ENCODE assay signal across 11 cellular contexts in genomic region chr16:81266680-81267095, GRCh38. TPM values are rescaled to one million over a fixed set of nuclear protein-coding genes. Genes with fewer than 3 reads are reported as not detected.
DNase-seq lines count a peak whose midpoint lies in the region; ATAC-seq and TF ChIP-seq lines count a peak whose summit lies in the region.
"Had no signal": no experiment of that assay in that cellular context is flagged by ENCODE, and none has a peak within 500 bp of the region (broad histone marks: within the 10 kb centered on the region; RNA-seq: fewer than 3 reads in every experiment).

No MANE protein-coding gene starts in this region.

- peak overlapping the region; percentile 34 for H3K27ac Mint-ChIP-seq in activated CD4-positive, alpha-beta T cell treated with anti-CD3 and anti-CD28 coated beads, Interleukin-2, amount 10 ng/mL, durations not matched to agents 24 days and 14 days
- H3K27ac Mint-ChIP-seq: stimulated activated naive CD8-positive, alpha-beta T cell treated with anti-CD3 and anti-CD28 coated beads, Interleukin-15, Interleukin-2, amounts not matched to agents 100 ng/mL and 50 ng/mL, for 24 hours had no signal

- H3K4me1 Mint-ChIP-seq in activated CD4-positive, alpha-beta T cell treated with anti-CD3 and anti-CD28 coated beads, Interleukin-2, amount 10 ng/mL, durations not matched to agents 24 days and 14 days: peaks cover 9% of the 10 kb centered on the region

- intact Hi-C loops in activated CD4-positive, alpha-beta T cell treated with anti-CD3 and anti-CD28 coated beads, Interleukin-2, amount 10 ng/mL, durations not matched to agents 24 days and 14 days (cut with micrococcal nuclease): no loop called here
- intact Hi-C loops in sigmoid colon (cut with DNase I): no loop called here

- peak overlapping the region in 3 of 4 donors; percentile 76 to 78 (median 77) for H3K27ac ChIP-seq in sigmoid colon

- DNase-seq in activated CD4-positive, alpha-beta T cell treated with anti-CD3 and anti-CD28 coated beads, Interleukin-2, amount 10 ng/mL, durations not matched to agents 24 days and 14 days: peak; percentile 70
- no peak for DNase-seq in activated CD4-positive, alpha-beta T cell treated with anti-CD3 and anti-CD28 coated beads, Interleukin-2, amount 50 U/mL, for 1 hour
- DNase-seq in NCI-H146 treated with DMSO at 0.1 percent for 48 hours (lab: John Stamatoyannopoulos, UW; ENCODE audit: unreplicated experiment) (peak; percentile 5), amniotic epithelial cell (ENCODE audit: low read depth) (peak; percentile 43), sigmoid colon (no peak), islet precursor cell (no peak)
- DNase-seq: NCI-H2081 treated with DMSO at 0.1 percent for 48 hours had no signal

- no peak for TF ChIP-seq CTCF in sigmoid colon (IDR thresholded peaks at IDR 0.05)

- no peak for TF ChIP-seq POLR2A in sigmoid colon (IDR thresholded peaks at IDR 0.05)

- H3K36me3 ChIP-seq in sigmoid colon: no peaks in the 10 kb centered on the region

- H3K9me3 Mint-ChIP-seq in activated CD4-positive, alpha-beta T cell treated with anti-CD3 and anti-CD28 coated beads, Interleukin-2, amount 10 ng/mL, durations not matched to agents 24 days and 14 days: peaks cover 8% of the 10 kb centered on the region

- H3K4me3 Mint-ChIP-seq in activated CD4-positive, alpha-beta T cell treated with anti-CD3 and anti-CD28 coated beads, Interleukin-2, amount 10 ng/mL, durations not matched to agents 24 days and 14 days: peak overlapping the region; percentile 30
- H3K4me3 Mint-ChIP-seq: stimulated activated naive CD8-positive, alpha-beta T cell treated with anti-CD3 and anti-CD28 coated beads, Interleukin-15, Interleukin-2, amounts not matched to agents 100 ng/mL and 50 ng/mL, for 24 hours had no signal

- no peak overlapping the region for H3K4me3 ChIP-seq in sigmoid colon

- peaks cover 0 to 46% (median 35%) of the 10 kb centered on the region in 4 donors for H3K4me1 ChIP-seq in sigmoid colon

- H3K36me3 Mint-ChIP-seq in activated CD4-positive, alpha-beta T cell treated with anti-CD3 and anti-CD28 coated beads, Interleukin-2, amount 10 ng/mL, durations not matched to agents 24 days and 14 days (ENCODE audit: low read depth): no peaks in the 10 kb centered on the region

- ATAC-seq in HG02852 (IDR thresholded peaks at IDR 0.05; ENCODE audit: unreplicated experiment) (no peak), HG03159 (IDR thresholded peaks at IDR 0.05; ENCODE audit: unreplicated experiment) (no peak)

- peaks cover 4% of the 10 kb centered on the region for H3K27me3 Mint-ChIP-seq in activated CD4-positive, alpha-beta T cell treated with anti-CD3 and anti-CD28 coated beads, Interleukin-2, amount 10 ng/mL, durations not matched to agents 24 days and 14 days

- TF ChIP-seq EP300 in sigmoid colon (IDR thresholded peaks at IDR 0.05): no peak

- H3K27me3 ChIP-seq in sigmoid colon: no peaks in the 10 kb centered on the region

- 8 to 36% methylated on average over 7 of the region's 7 CpGs for WGBS in sigmoid colon, 2 donors

- H3K9me3 ChIP-seq in sigmoid colon: no peaks in the 10 kb centered on the region

RNA-seq across cellular contexts. Expression of gene BCO1, which starts 28.2 kb away (rescaled TPM):
- not detected in 2 replicates for total RNA-seq in activated CD4-positive, alpha-beta T cell treated with anti-CD3 and anti-CD28 coated beads, Interleukin-2, amount 10 ng/mL, durations not matched to agents 24 days and 14 days
- 1 to 10 TPM in 2 of 4 donors, under 1 TPM in 1, not detected in 1; 0.83 to 3.1 (median 2.1) TPM for total RNA-seq in sigmoid colon
- polyA plus RNA-seq in sigmoid colon: 1 to 10 TPM; 2.8 to 6.2 (median 4.2) TPM
- total RNA-seq: T-helper 1 cell treated with Interleukin-12 subunit alpha and Interleukin-12 subunit beta and Interleukin-4 antibody, amounts not matched to agents 30 ng/mL and 1 ng/mL, for 36 hours had no signal

RNA-seq across cellular contexts. Expression of gene GAN, which starts 48.1 kb away (rescaled TPM):
- 14.1 and 14.3 TPM in 2 replicates for total RNA-seq in activated CD4-positive, alpha-beta T cell treated with anti-CD3 and anti-CD28 coated beads, Interleukin-2, amount 10 ng/mL, durations not matched to agents 24 days and 14 days
- 10 to 100 TPM in 3 of 4 donors, 1 to 10 TPM in 1; 9.1 to 14.7 (median 13.4) TPM for total RNA-seq in sigmoid colon
- polyA plus RNA-seq in sigmoid colon: 1 to 10 TPM; 1.2 to 2.8 (median 2.5) TPM

Comparison
In these comparisons a context has a peak if more than half of its experiments do, and no peak if none do; other contexts are left out.
1. DNase-seq: peak in activated CD4-positive, alpha-beta T cell treated with anti-CD3 and anti-CD28 coated beads, Interleukin-2, amount 10 ng/mL, durations not matched to agents 24 days and 14 days (single experiment), NCI-H146 treated with DMSO at 0.1 percent for 48 hours (single experiment) and amniotic epithelial cell (single experiment); none in activated CD4-positive, alpha-beta T cell treated with anti-CD3 and anti-CD28 coated beads, Interleukin-2, amount 50 U/mL, for 1 hour (single experiment), sigmoid colon (single experiment) and islet precursor cell (single experiment).